17 cellular contexts compared by ENCODE assay signal in the genomic region with DNA sequence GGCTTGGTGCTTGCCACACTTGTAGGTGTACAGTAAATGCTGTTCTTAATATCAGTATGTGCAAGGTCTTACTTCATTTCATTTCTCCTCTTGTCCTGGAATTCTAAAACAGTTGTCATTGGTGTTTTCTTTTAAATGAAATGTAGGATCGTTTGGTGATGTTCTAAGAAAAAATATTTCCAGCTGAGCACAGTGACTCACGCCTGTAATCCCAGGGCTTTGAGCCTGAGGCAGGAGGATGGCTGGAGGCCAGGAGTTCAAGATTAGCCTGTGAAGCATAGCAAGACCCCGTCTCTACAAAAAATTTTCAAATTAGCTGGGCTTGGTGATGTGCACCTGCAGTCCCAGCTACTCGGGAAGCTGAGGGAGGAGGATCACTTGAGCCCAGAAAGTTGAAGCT. TPM values are rescaled to one million over a fixed set of nuclear protein-coding genes. Genes with fewer than 3 reads are reported as not detected.
DNase-seq lines count a peak whose midpoint lies in the region; ATAC-seq and TF ChIP-seq lines count a peak whose summit lies in the region.
"Had no signal": no experiment of that assay in that cellular context is flagged by ENCODE, and none has a peak within 500 bp of the region (broad histone marks: within the 10 kb centered on the region; RNA-seq: fewer than 3 reads in every experiment).

No MANE protein-coding gene starts in this region.

- in situ Hi-C loops in astrocyte of the cerebellum (cut with HindIII; ENCODE audit: low sequenced_read_pairs) (no loop called here), transverse colon (cut with MboI; ENCODE audit: low pct_ligation_motif_present in 1 of 4, low pct_unique_long_range_greater_than_20kb in 1 of 4, low sequenced_read_pairs in 3 of 4) (no loop called here)

- no peak overlapping the region for H3K4me3 Mint-ChIP-seq in HFFc6
- H3K4me3 Mint-ChIP-seq: activated T-helper 17 cell treated with anti-CD3 and anti-CD28 coated beads, Interleukin-2, amount 50 U/mL, for 72 hours; natural killer cell treated with Interleukin-12 subunit alpha and Interleukin-12 subunit beta and Interleukin-15 and Interleukin-18, amount 100 ng/mL, for 72 hours; WTC11 had no signal

- peak overlapping the region in 3 of 4 donors; percentile 7 to 43 (median 41) for H3K27ac ChIP-seq in transverse colon
- H3K27ac ChIP-seq: spleen had no signal

- no peaks in the 10 kb centered on the region; the same call in 1 of the 2 replicates for H3K27me3 Mint-ChIP-seq in HFFc6 (ENCODE audit: insufficient read depth)
- H3K27me3 Mint-ChIP-seq: progenitor cell of endocrine pancreas had no signal

- peaks cover 18% of the 10 kb centered on the region for H3K9me3 Mint-ChIP-seq in HFFc6
- H3K9me3 Mint-ChIP-seq: natural killer cell treated with Interleukin-12 subunit alpha and Interleukin-12 subunit beta and Interleukin-15 and Interleukin-18, amount 100 ng/mL, for 72 hours had no signal

- TF ChIP-seq EP300 in transverse colon (IDR thresholded peaks at IDR 0.05; ENCODE audit: low read depth), result no peak

- H3K4me3 ChIP-seq in astrocyte of the cerebellum (ENCODE audit: low read depth, low read length), result no peak overlapping the region
- no peak overlapping the region for H3K4me3 ChIP-seq in foreskin fibroblast (ENCODE audit: low read depth in 1 of 2, low read length in 2 of 2)
- H3K4me3 ChIP-seq in transverse colon, result no peak overlapping the region
- H3K4me3 ChIP-seq: spleen had no signal

- peaks cover 11 to 45% (median 34%) of the 10 kb centered on the region in 4 donors for H3K4me1 ChIP-seq in transverse colon

- peaks cover 5 to 12% of the 10 kb centered on the region in 2 donors for H3K9me3 ChIP-seq in transverse colon

- no peak for TF ChIP-seq POLR2A in transverse colon (IDR thresholded peaks at IDR 0.05)

- H3K27me3 ChIP-seq in transverse colon, result no peaks in the 10 kb centered on the region

- no peaks in the 10 kb centered on the region for H3K36me3 ChIP-seq in transverse colon
- H3K36me3 ChIP-seq: spleen had no signal

- H3K27ac Mint-ChIP-seq in HFFc6, result peak overlapping the region; percentile 45
- H3K27ac Mint-ChIP-seq: activated T-helper 17 cell treated with anti-CD3 and anti-CD28 coated beads, Interleukin-2, amount 50 U/mL, for 72 hours; natural killer cell treated with Interleukin-12 subunit alpha and Interleukin-12 subunit beta and Interleukin-15 and Interleukin-18, amount 100 ng/mL, for 72 hours; WTC11 had no signal

- whole genome bisulfite sequencing in transverse colon (ENCODE audit: low coverage in 1 of 2), 2 donors, result 40 to 56% methylated on average over 1 to 4 of the region's 4 CpGs

- intact Hi-C loops in transverse colon (cut with DNase I; ENCODE audit: low total_unique reads), result no loop called here

- H3K4me1 Mint-ChIP-seq in HFFc6 (ENCODE audit: low read depth), result peaks cover 46% of the 10 kb centered on the region
- H3K4me1 Mint-ChIP-seq: activated T-helper 17 cell treated with anti-CD3 and anti-CD28 coated beads, Interleukin-2, amount 50 U/mL, for 72 hours; WTC11 had no signal

- no peak for TF ChIP-seq CTCF in HFFc6 (IDR thresholded peaks at IDR 0.05)
- TF ChIP-seq CTCF in astrocyte of the cerebellum (IDR thresholded peaks at IDR 0.05; ENCODE audit: low read depth, low read length, missing control alignments), result no peak
- TF ChIP-seq CTCF in foreskin fibroblast (IDR thresholded peaks at IDR 0.05; ENCODE audit: low read depth, low read length), result no peak
- no peak for TF ChIP-seq CTCF in transverse colon (IDR thresholded peaks at IDR 0.05)

- peaks cover 24% of the 10 kb centered on the region for H3K36me3 Mint-ChIP-seq in HFFc6 (ENCODE audit: low read depth)
- H3K36me3 Mint-ChIP-seq: natural killer cell treated with Interleukin-12 subunit alpha and Interleukin-12 subunit beta and Interleukin-15 and Interleukin-18, amount 100 ng/mL, for 72 hours had no signal

- peak; percentile 74 for DNase-seq in HFFc6
- DNase-seq in astrocyte of the cerebellum (ENCODE audit: low read depth), result peak; percentile 71
- peak; percentile 48 to 74 for DNase-seq in foreskin fibroblast
- DNase-seq in transverse colon, result no peak
- no peak for DNase-seq in germinal center (ENCODE audit: low spot score)
- no peak for DNase-seq in GM19238 (ENCODE audit: insufficient read length, low spot score)
- DNase-seq: activated CD8-positive, alpha-beta memory T cell treated with anti-CD3 and anti-CD28 coated beads for 24 hours; C1 segment of cervical spinal cord; NCI-H1694; Right ventricle myocardium superior; spleen had no signal

- ATAC-seq in HG03097 (IDR thresholded peaks at IDR 0.05; ENCODE audit: low FRiP score, unreplicated experiment), result no peak
- ATAC-seq: activated T-helper 17 cell treated with anti-CD3 and anti-CD28 coated beads, Interleukin-2, amount 50 U/mL, for 72 hours; natural killer cell treated with Interleukin-12 subunit alpha and Interleukin-12 subunit beta and Interleukin-15 and Interleukin-18, amount 100 ng/mL, for 72 hours; WTC11 had no signal

RNA-seq across cellular contexts. Expression of a gene that starts 32.6 kb away (rescaled TPM):
- total RNA-seq in HFFc6 (2021; fragmentation: NEBNext Ultra II Directional; extraction: Animal tissue kit (Norgen Biotek cat#: 25700)), result 10 to 100 TPM in 5 of 6 experiments, 1 to 10 TPM in 1; 4.7 to 25.8 (median 19.1) TPM
- total RNA-seq in transverse colon, result 100 to 1,000 TPM in 1 of 4 donors, 10 to 100 TPM in 2, 1 to 10 TPM in 1; 8.4 to 147 (median 25.8) TPM
- total RNA-seq: activated T-helper 17 cell treated with anti-CD3 and anti-CD28 coated beads, Interleukin-2, amount 50 U/mL, for 72 hours; T-helper 1 cell treated with Interleukin-12 subunit alpha and Interleukin-12 subunit beta and Interleukin-4 antibody, amounts not matched to agents 30 ng/mL and 1 ng/mL, for 36 hours had no signal

Comparison
In these comparisons a context has a peak if more than half of its experiments do, and no peak if none do; other contexts are left out.
1. DNase-seq: peak in HFFc6 (single experiment), astrocyte of the cerebellum (single experiment) and foreskin fibroblast (2 of 2); none in transverse colon (single experiment), germinal center (single experiment) and GM19238 (single experiment).